9 cellular contexts compared by ENCODE assay signal in genomic region chr10:114638874-114639625, GRCh38. TPM values are rescaled to one million over a fixed set of nuclear protein-coding genes. Genes with fewer than 3 reads are reported as not detected.
DNase-seq lines count a peak whose midpoint lies in the region; ATAC-seq and TF ChIP-seq lines count a peak whose summit lies in the region.
"Had no signal": no experiment of that assay in that cellular context is flagged by ENCODE, and none has a peak within 500 bp of the region (broad histone marks: within the 10 kb centered on the region; RNA-seq: fewer than 3 reads in every experiment).

No MANE protein-coding gene starts in this region.

- no peaks in the 10 kb centered on the region for H3K36me3 ChIP-seq in left ventricle myocardium inferior
- no peaks in the 10 kb centered on the region for H3K36me3 ChIP-seq in tibial nerve

- TF ChIP-seq CTCF in HFF-Myc (IDR thresholded peaks at IDR 0.05; ENCODE audit: low read depth, low read length, missing control alignments) (no peak), RWPE1 (conservative IDR thresholded peaks at IDR 0.05; ENCODE audit: low read depth) (no peak), left ventricle myocardium inferior (IDR thresholded peaks at IDR 0.05; ENCODE audit: borderline replicate concordance) (no peak), tibial nerve (IDR thresholded peaks at IDR 0.05) (no peak)

- intact Hi-C loops in left ventricle myocardium inferior (cut with micrococcal nuclease) = no loop called here

- CTCF ChIA-PET in RWPE1 (lab: Yijun Ruan, JAX) = interaction anchor here (0.6 kb wide), 1 partner anchor 528 kb away, joined by 5 read pairs; no protein-coding TSS in a partner anchor

- H3K27ac ChIP-seq in RWPE1 (peak overlapping the region; percentile 29; the same call in 1 of the 2 replicates), left ventricle myocardium inferior (replicated peaks) (peak overlapping the region; percentile 92), tibial nerve (no peak overlapping the region)
- H3K27ac ChIP-seq: VCaP had no signal

- no peak for ATAC-seq in HG02610 (IDR thresholded peaks at IDR 0.05; ENCODE audit: unreplicated experiment)

- H3K27me3 ChIP-seq in left ventricle myocardium inferior (ENCODE audit: low read depth) = no peaks in the 10 kb centered on the region
- H3K27me3 ChIP-seq in tibial nerve = no peaks in the 10 kb centered on the region

- DNase-seq in AML-193 (lab: John Stamatoyannopoulos, UW) (peak; percentile 26 to 52), HFF-Myc (ENCODE audit: extremely low read depth, low read depth) (peak; percentile 35), RWPE1 (ENCODE audit: low spot score) (no peak), left ventricle myocardium inferior (no peak), tibial nerve (ENCODE audit: low spot score in 2 of 2) (no peak), 8988T (no peak), NCI-H2081 treated with DMSO at 0.1 percent for 48 hours (lab: John Stamatoyannopoulos, UW) (no peak)

- H3K9me3 ChIP-seq in left ventricle myocardium inferior (replicated peaks) = no peaks in the 10 kb centered on the region
- no peaks in the 10 kb centered on the region for H3K9me3 ChIP-seq in tibial nerve

- TF ChIP-seq EP300 in tibial nerve (IDR thresholded peaks at IDR 0.05) = no peak

- WGBS in tibial nerve, 2 donors = 48 to 54% methylated on average over 7 of the region's 7 CpGs

- no peak for TF ChIP-seq POLR2A in tibial nerve (IDR thresholded peaks at IDR 0.05)

- POLR2A ChIA-PET in RWPE1 (lab: Yijun Ruan, JAX; ENCODE audit: low non-redundant PET) = no interaction called here

- H3K4me3 ChIP-seq in HFF-Myc (replicated peaks; ENCODE audit: low read depth, low read length) = no peak overlapping the region
- H3K4me3 ChIP-seq in left ventricle myocardium inferior = no peak overlapping the region
- no peak overlapping the region for H3K4me3 ChIP-seq in tibial nerve

- H3K4me1 ChIP-seq in left ventricle myocardium inferior (peaks cover 96% of the 10 kb centered on the region), tibial nerve (peaks cover 0 to 21% (median 12%) of the 10 kb centered on the region in 4 donors)

RNA-seq across cellular contexts. Expression of gene ABLIM1, which starts 19.0 kb away (rescaled TPM):
- 674 TPM for total RNA-seq in left ventricle myocardium inferior
- 100 to 1,000 TPM; 152 to 373 (median 209) TPM for total RNA-seq in tibial nerve

Comparison
In these comparisons a context has a peak if more than half of its experiments do, and no peak if none do; other contexts are left out.
1. DNase-seq: peak in AML-193 (2 of 2) and HFF-Myc (single experiment); none in RWPE1 (single experiment), left ventricle myocardium inferior (single experiment), tibial nerve (0 of 2), 8988T (single experiment) and NCI-H2081 treated with DMSO at 0.1 percent for 48 hours (single experiment).
2. H3K27ac ChIP-seq: peak in RWPE1 (single experiment) and left ventricle myocardium inferior (single experiment); none in tibial nerve (0 of 4).